8 cellular contexts compared by ENCODE assay signal in the genomic region with DNA sequence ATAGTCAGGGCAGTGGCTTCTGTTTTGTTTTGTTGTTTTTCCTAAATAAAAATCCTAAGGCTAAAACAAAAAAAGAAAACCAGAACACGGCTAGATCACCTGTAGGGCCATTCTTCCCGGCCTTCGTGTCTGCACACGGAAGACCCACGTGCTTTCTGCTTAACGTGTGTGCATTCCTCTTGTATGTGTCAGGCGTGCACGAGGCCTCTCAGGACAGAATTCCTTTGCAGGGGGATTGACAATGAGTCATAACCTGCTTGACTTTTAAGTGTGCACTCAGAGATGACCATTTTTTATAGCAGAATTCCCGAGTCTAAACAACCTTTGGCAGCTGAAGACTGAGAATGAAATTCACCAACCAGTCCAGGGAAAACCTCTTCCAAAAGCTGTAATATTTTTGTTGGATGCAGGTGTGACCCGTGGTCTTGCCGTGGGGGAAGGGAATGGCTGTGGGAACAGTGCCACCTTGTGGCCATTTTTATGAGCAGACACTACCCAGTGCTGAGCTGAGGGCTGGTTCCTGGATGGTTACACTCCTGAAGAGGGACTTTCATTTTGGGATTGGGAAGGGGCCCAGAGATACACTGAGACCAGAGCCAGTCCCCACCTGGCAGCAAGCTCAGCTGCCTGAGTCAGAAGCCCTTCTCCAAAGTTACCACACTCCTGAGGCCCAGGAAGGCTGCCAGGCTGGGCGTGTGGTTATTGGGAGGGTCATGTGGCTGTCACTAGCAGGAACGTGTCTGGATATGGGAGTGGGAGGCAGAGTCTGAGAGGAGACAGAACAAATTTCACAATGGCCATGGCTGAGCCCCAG. TPM values are rescaled to one million over a fixed set of nuclear protein-coding genes. Genes with fewer than 3 reads are reported as not detected.
A peak's percentile ranks its signal among the peaks of the same experiment; 100 is the strongest.
DNase-seq lines count a peak whose midpoint lies in the region; FAIRE-seq and TF ChIP-seq lines count a peak whose summit lies in the region.

No MANE protein-coding gene starts in this region.

- POLR2A ChIA-PET in RWPE1 (lab: Yijun Ruan, JAX; ENCODE audit: low non-redundant PET): interaction anchor here (0.5 kb wide), 1 partner anchor 43 kb away, joined by 8 read pairs; no protein-coding TSS in a partner anchor

- H3K4me1 ChIP-seq in osteoblast (ENCODE audit: insufficient read depth, low read length) (peaks cover 51% of the 10 kb centered on the region), tibial artery (peaks cover 0 to 29% (median 20%) of the 10 kb centered on the region in 4 donors)

- peak; percentile 43 for DNase-seq in GM19239 (ENCODE audit: insufficient read length, low spot score)
- peak; percentile 94 for DNase-seq in RWPE1 (ENCODE audit: low spot score)
- peak; percentile 2 to 35 (median 14) for DNase-seq in activated naive CD4-positive, alpha-beta T cell (lab: John Stamatoyannopoulos, UW)
- DNase-seq in germinal center (ENCODE audit: low spot score): peak; percentile 32
- DNase-seq in osteoblast (ENCODE audit: insufficient read length, low spot score, missing footprints): no peak
- peak; percentile 95 for DNase-seq in tibial artery

- H3K36me3 ChIP-seq in osteoblast (ENCODE audit: insufficient read depth, low read length) (no peaks in the 10 kb centered on the region), tibial artery (no peaks in the 10 kb centered on the region)

- TF ChIP-seq EP300 in Ishikawa (IDR thresholded peaks at IDR 0.05; ENCODE audit: borderline replicate concordance): peak; percentile 79; the same call in 1 of the 2 replicates

- H3K79me2 ChIP-seq in osteoblast (ENCODE audit: insufficient read depth, low read length): no peaks in the 10 kb centered on the region

- peak overlapping the region; percentile 83 for H2AFZ ChIP-seq in osteoblast (ENCODE audit: low read length)

- H3K4me3 ChIP-seq in osteoblast (ENCODE audit: insufficient read depth, low read length): peak overlapping the region; percentile 43
- peak overlapping the region; percentile 20 to 22 for H3K4me3 ChIP-seq in tibial artery

- intact Hi-C loops in tibial artery (cut with DNase I; ENCODE audit: low total_unique reads): loop anchor here (1.0 to 5.0 kb wide), 2 partner anchors 113 to 247 kb away; no protein-coding TSS in a partner anchor

- TF ChIP-seq CTCF in C4-2B (conservative IDR thresholded peaks at IDR 0.05) (peak; percentile 95), RWPE1 (conservative IDR thresholded peaks at IDR 0.05; ENCODE audit: low read depth) (peak; percentile 86), osteoblast (IDR thresholded peaks at IDR 0.05; ENCODE audit: extremely low read depth, low read depth, low read length) (peak; percentile 94), tibial artery (IDR thresholded peaks at IDR 0.05) (peak; percentile 89 to 99)

- H3K27me3 ChIP-seq in osteoblast (ENCODE audit: insufficient read depth, low read length) (no peaks in the 10 kb centered on the region), tibial artery (no peaks in the 10 kb centered on the region)

- H3K9me3 ChIP-seq in osteoblast (ENCODE audit: low read depth, low read length): no peaks in the 10 kb centered on the region
- H3K9me3 ChIP-seq in tibial artery: no peaks in the 10 kb centered on the region

- CTCF ChIA-PET in RWPE1 (lab: Yijun Ruan, JAX): interaction anchor here (0.5 to 2.5 kb wide), 19 partner anchors 15 to 1147 kb away, joined by 3 to 15 read pairs (median 4); no protein-coding TSS in a partner anchor

- peak; percentile 99 for TF ChIP-seq RAD21 in Ishikawa (IDR thresholded peaks at IDR 0.05; ENCODE audit: low read depth)

- H3K27ac ChIP-seq in C4-2B (peak overlapping the region; percentile 59), RWPE1 (peak overlapping the region; percentile 96), osteoblast (ENCODE audit: low read depth, low read length) (peak overlapping the region; percentile 84), tibial artery (peak overlapping the region; percentile 51 to 69)

- H4K20me1 ChIP-seq in osteoblast (ENCODE audit: insufficient read depth, low read length): no peaks in the 10 kb centered on the region

- no peak for FAIRE-seq in GM19239 (lab: Jason Lieb, UNC)

- peak overlapping the region; percentile 60 for H3K4me2 ChIP-seq in osteoblast (ENCODE audit: insufficient read depth, low read length)

TF ChIP-seq in Ishikawa, 13 proteins besides CTCF, POLR2A, EP300 and RAD21:
- TF ChIP-seq CREB1 (IDR thresholded peaks at IDR 0.05; ENCODE audit: low read depth) (no peak), TEAD4 (IDR thresholded peaks at IDR 0.05) (peak; percentile 92), YY1 (IDR thresholded peaks at IDR 0.05; ENCODE audit: low read depth) (peak; percentile 29; the same call in 1 of the 2 replicates), TAF1 (IDR thresholded peaks at IDR 0.05; ENCODE audit: low read depth) (peak; percentile 24; the same call in 1 of the 2 replicates), NFIC (IDR thresholded peaks at IDR 0.05) (peak; percentile 66), ZBTB7A (IDR thresholded peaks at IDR 0.05; ENCODE audit: low read depth) (peak; percentile 25; the same call in 1 of the 2 replicates), CEBPB (IDR thresholded peaks at IDR 0.05) (0 out of 2 replicates have a peak, but pooled peaks have one; percentile 3), EGR1 (IDR thresholded peaks at IDR 0.05) (no peak), FOXM1 (IDR thresholded peaks at IDR 0.05; ENCODE audit: borderline replicate concordance, low read depth) (peak; percentile 74; the same call in 1 of the 2 replicates), TCF12 (IDR thresholded peaks at IDR 0.05; ENCODE audit: low read depth) (peak; percentile 86)
- TF ChIP-seq, protein P1, sequence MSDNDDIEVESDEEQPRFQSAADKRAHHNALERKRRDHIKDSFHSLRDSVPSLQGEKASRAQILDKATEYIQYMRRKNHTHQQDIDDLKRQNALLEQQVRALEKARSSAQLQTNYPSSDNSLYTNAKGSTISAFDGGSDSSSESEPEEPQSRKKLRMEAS (IDR thresholded peaks at IDR 0.05): peak; percentile 100
- TF ChIP-seq, protein P2, sequence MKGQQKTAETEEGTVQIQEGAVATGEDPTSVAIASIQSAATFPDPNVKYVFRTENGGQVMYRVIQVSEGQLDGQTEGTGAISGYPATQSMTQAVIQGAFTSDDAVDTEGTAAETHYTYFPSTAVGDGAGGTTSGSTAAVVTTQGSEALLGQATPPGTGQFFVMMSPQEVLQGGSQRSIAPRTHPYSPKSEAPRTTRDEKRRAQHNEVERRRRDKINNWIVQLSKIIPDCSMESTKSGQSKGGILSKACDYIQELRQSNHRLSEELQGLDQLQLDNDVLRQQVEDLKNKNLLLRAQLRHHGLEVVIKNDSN (IDR thresholded peaks at IDR 0.05): peak; percentile 73
- TF ChIP-seq, protein P3, sequence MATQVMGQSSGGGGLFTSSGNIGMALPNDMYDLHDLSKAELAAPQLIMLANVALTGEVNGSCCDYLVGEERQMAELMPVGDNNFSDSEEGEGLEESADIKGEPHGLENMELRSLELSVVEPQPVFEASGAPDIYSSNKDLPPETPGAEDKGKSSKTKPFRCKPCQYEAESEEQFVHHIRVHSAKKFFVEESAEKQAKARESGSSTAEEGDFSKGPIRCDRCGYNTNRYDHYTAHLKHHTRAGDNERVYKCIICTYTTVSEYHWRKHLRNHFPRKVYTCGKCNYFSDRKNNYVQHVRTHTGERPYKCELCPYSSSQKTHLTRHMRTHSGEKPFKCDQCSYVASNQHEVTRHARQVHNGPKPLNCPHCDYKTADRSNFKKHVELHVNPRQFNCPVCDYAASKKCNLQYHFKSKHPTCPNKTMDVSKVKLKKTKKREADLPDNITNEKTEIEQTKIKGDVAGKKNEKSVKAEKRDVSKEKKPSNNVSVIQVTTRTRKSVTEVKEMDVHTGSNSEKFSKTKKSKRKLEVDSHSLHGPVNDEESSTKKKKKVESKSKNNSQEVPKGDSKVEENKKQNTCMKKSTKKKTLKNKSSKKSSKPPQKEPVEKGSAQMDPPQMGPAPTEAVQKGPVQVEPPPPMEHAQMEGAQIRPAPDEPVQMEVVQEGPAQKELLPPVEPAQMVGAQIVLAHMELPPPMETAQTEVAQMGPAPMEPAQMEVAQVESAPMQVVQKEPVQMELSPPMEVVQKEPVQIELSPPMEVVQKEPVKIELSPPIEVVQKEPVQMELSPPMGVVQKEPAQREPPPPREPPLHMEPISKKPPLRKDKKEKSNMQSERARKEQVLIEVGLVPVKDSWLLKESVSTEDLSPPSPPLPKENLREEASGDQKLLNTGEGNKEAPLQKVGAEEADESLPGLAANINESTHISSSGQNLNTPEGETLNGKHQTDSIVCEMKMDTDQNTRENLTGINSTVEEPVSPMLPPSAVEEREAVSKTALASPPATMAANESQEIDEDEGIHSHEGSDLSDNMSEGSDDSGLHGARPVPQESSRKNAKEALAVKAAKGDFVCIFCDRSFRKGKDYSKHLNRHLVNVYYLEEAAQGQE (IDR thresholded peaks at IDR 0.05; ENCODE audit: low read depth): no peak
TF ChIP-seq in Ishikawa: peak in this region for 10.

RNA-seq across cellular contexts. Expression of a gene that starts 35.7 kb away (rescaled TPM):
- 52.2 and 72.4 TPM in 2 replicates for total RNA-seq in osteoblast
